ENCODE assay signal across 8 cellular contexts in the genomic region with DNA sequence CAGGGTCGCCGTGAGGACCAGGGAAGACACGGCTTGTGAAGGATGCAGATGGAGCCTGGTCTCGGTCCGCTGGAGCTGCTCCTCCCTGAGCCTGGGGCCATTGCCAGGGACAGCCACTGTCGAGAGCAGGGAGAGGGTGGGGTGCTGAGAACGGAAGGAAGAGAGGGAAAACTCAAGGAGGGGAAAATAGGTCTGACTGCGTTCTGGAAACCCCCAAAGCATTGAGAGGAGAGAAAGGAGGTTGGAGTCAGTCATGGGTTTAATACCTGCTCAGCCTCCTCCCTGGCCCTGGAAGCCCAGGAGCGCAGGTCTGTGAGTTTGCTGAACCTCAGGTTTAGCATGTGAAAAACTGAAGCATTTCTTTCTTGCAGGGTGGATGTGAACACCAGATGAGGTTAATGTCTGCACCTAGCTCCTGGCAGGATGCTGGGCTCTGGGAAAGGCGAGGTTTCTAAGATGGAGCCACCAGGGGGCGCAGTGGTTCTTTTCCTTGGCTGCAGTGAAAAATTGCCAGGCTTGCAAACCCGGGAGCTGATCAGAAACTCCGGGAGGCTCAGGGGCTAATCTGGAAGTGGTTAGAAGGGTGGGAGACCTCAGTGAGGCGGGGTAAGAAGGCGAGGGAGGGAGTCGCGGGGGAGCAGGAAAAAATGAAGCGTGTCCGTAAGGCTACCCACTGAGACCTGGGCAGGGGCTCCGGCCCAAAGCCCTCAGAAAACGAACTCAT. TPM values are rescaled to one million over a fixed set of nuclear protein-coding genes. Genes with fewer than 3 reads are reported as not detected.
DNase-seq lines count a peak whose midpoint lies in the region; ATAC-seq and TF ChIP-seq lines count a peak whose summit lies in the region.

No MANE protein-coding gene starts in this region.

- DNase-seq in DMS153 (lab: John Stamatoyannopoulos, UW) (peak; percentile 48), LHCN-M2 (ENCODE audit: low read depth) (peak; percentile 64), SHP77 (lab: John Stamatoyannopoulos, UW) (peak; percentile 37 to 62), foreskin melanocyte (peak; percentile 48), omental fat pad (ENCODE audit: low spot score) (peak; percentile 73), tibial artery (peak; percentile 57 to 77)
- DNase-seq in activated effector memory CD4-positive, alpha-beta T cell treated with Interleukin-2 at 50 U/mL for 16 hours, result peak; percentile 57

- no peaks in the 10 kb centered on the region for H3K27me3 ChIP-seq in tibial artery

- H3K27ac ChIP-seq in tibial artery, result no peak overlapping the region

- no peak overlapping the region for H3K4me3 ChIP-seq in tibial artery

- ATAC-seq in omental fat pad (ENCODE audit: low FRiP score) (peak; percentile 66), HG03097 (IDR thresholded peaks at IDR 0.05; ENCODE audit: low FRiP score, unreplicated experiment) (no peak)

- intact Hi-C loops in tibial artery (cut with DNase I; ENCODE audit: low total_unique reads), result no loop called here

- H3K4me1 ChIP-seq in tibial artery, result no peaks in the 10 kb centered on the region

- H3K9me3 ChIP-seq in tibial artery, result no peaks in the 10 kb centered on the region

- no peaks in the 10 kb centered on the region for H3K36me3 ChIP-seq in tibial artery

- TF ChIP-seq CTCF in omental fat pad (IDR thresholded peaks at IDR 0.05) (peak in 1 of 3 donors; percentile 10), tibial artery (IDR thresholded peaks at IDR 0.05) (peak; percentile 65 to 80)

RNA-seq across cellular contexts. Expression of a gene that starts 33.6 kb away (rescaled TPM):
- total RNA-seq in LHCN-M2 (2014; rRNA removed), result 75.9 and 97.7 TPM in 2 replicates
- polyA plus RNA-seq in LHCN-M2 (2012), result 12.4 TPM
- total RNA-seq in omental fat pad, result 100 to 1,000 TPM in 3 of 4 donors, 10 to 100 TPM in 1; 96.8 to 191 (median 118) TPM

RNA-seq across cellular contexts. Expression of a gene that starts 45.2 kb away (rescaled TPM):
- total RNA-seq in LHCN-M2 (2014; rRNA removed) (1.8 and 2.4 TPM in 2 replicates), omental fat pad (under 1 TPM in 1 of 4 donors, not detected in 3; 0.09 TPM)
- 0.17 TPM for polyA plus RNA-seq in LHCN-M2 (2012)
